ENCODE assay signal across 21 cellular contexts in the genomic region with DNA sequence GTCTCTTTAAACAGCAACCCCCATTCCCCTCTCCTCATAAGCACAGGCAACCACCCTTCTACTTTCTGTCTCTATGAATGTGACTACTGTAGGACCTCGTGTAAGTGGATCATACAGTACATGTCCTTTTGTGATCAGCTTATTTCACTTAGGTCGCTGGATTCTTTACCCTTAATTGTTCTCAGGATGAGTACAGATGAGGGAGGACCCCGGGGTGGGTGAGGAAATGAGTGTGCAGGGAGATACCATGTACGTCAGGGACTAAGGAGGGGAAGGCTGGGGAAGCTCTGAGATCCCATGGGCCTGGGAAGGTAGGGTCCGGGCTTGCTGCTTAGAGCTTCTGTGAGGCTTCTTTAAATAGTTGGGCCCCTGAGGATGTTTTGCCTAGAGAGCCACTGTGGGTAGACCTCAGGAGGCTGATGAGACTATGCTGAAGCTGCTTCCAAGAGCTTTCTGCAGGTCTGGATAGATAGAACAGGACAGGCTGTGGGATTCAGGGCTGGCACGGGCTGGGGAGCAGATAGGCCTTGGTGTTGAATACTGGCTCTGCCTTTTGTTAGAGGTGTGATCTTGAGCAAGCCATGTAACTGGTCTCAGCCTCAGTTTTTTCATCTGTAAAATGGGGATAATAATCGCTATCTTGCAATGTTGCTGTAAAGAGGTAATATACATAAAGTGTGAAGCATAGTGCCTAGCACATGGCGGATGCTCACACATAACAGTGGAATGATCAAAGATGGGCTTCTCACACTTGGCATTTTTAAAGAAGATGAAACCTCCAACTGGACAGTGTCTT.
DNase-seq lines count a peak whose midpoint lies in the region; ATAC-seq and TF ChIP-seq lines count a peak whose summit lies in the region.
"Had no signal": no experiment of that assay in that cellular context is flagged by ENCODE, and none has a peak within 500 bp of the region (broad histone marks: within the 10 kb centered on the region; RNA-seq: fewer than 3 reads in every experiment).

No MANE protein-coding gene starts in this region.

- H3K9me3 Mint-ChIP-seq in nephron progenitor cell: no peaks in the 10 kb centered on the region
- H3K9me3 Mint-ChIP-seq: activated CD4-positive, alpha-beta T cell treated with anti-CD3 and anti-CD28 coated beads, Interleukin-2, amount 10 ng/mL, durations not matched to agents 7 days and 5 days; CD4-positive, alpha-beta T cell; effector memory CD8-positive, alpha-beta T cell; nephron; stimulated activated naive B cell treated with anti-CD40 and anti-IgM and Interleukin-4, amounts not matched to agents 10 μg/mL and 1 μg/mL and 100 μg/mL, for 72 hours had no signal

- DNase-seq in GM13976 (ENCODE audit: low spot score): peak; percentile 37
- no peak for DNase-seq in nephron progenitor cell
- no peak for DNase-seq in stimulated activated naive CD4-positive, alpha-beta T cell (lab: John Stamatoyannopoulos, UW)
- DNase-seq in sciatic nerve (ENCODE audit: low spot score): no peak
- DNase-seq in NCI-H510A treated with DMSO at 0.1 percent for 48 hours (lab: John Stamatoyannopoulos, UW): no peak
- DNase-seq: activated CD4-positive, alpha-beta T cell treated with anti-CD3 and anti-CD28 coated beads, Interleukin-2, amount 10 ng/mL, durations not matched to agents 7 days and 5 days; activated CD8-positive, alpha-beta memory T cell treated with anti-CD3 and anti-CD28 coated beads, Interleukin-2, amount 50 U/mL, for 48 hours; activated effector memory CD4-positive, alpha-beta T cell treated with Interleukin-2 at 50 U/mL for 16 hours; brain microvascular endothelial cell; CD4-positive, alpha-beta T cell; effector memory CD8-positive, alpha-beta T cell; gastrocnemius medialis; HCEC 1CT; NCI-H2171; NCI-H526; Peyer's patch; stimulated activated CD4-positive, alpha-beta T cell treated with anti-CD3 and anti-CD28 coated beads, Interleukin-1b, Interleukin-23, amount 100 ng/mL, for 48 hours; stimulated activated naive B cell treated with anti-CD40 and anti-IgM and Interleukin-4, amounts not matched to agents 10 μg/mL and 1 μg/mL and 100 μg/mL, for 72 hours had no signal

- in situ Hi-C loops in GM13976 (cut with MboI; ENCODE audit: low sequenced_read_pairs, unreplicated experiment): no loop called here

- TF ChIP-seq CTCF in GM13976 (IDR thresholded peaks at IDR 0.05; ENCODE audit: borderline replicate concordance, control extremely low read depth, extremely low read depth, insufficient read depth, missing control alignments): no peak
- no peak for TF ChIP-seq CTCF in nephron progenitor cell (IDR thresholded peaks at IDR 0.05)

- H3K36me3 Mint-ChIP-seq in nephron progenitor cell (ENCODE audit: low read depth): no peaks in the 10 kb centered on the region
- H3K36me3 Mint-ChIP-seq: stimulated activated naive B cell treated with anti-CD40 and anti-IgM and Interleukin-4, amounts not matched to agents 10 μg/mL and 1 μg/mL and 100 μg/mL, for 72 hours had no signal

- no peak overlapping the region for H3K4me3 Mint-ChIP-seq in nephron progenitor cell
- H3K4me3 Mint-ChIP-seq: activated CD4-positive, alpha-beta T cell treated with anti-CD3 and anti-CD28 coated beads, Interleukin-2, amount 10 ng/mL, durations not matched to agents 7 days and 5 days; CD4-positive, alpha-beta T cell; effector memory CD8-positive, alpha-beta T cell; nephron; stimulated activated naive B cell treated with anti-CD40 and anti-IgM and Interleukin-4, amounts not matched to agents 10 μg/mL and 1 μg/mL and 100 μg/mL, for 72 hours had no signal

- peaks cover under 1% of the 10 kb centered on the region for H3K4me1 Mint-ChIP-seq in nephron progenitor cell
- H3K4me1 Mint-ChIP-seq: activated CD4-positive, alpha-beta T cell treated with anti-CD3 and anti-CD28 coated beads, Interleukin-2, amount 10 ng/mL, durations not matched to agents 7 days and 5 days had no signal

- ATAC-seq in GM19463 (IDR thresholded peaks at IDR 0.05; ENCODE audit: unreplicated experiment) (peak; percentile 86), HG03045 (IDR thresholded peaks at IDR 0.05; ENCODE audit: unreplicated experiment) (peak; percentile 65), sciatic nerve (no peak)
- ATAC-seq: effector memory CD8-positive, alpha-beta T cell; gastrocnemius medialis had no signal

- peaks cover 3% of the 10 kb centered on the region for H3K27me3 Mint-ChIP-seq in nephron progenitor cell (ENCODE audit: low read depth, poor library complexity)
- H3K27me3 Mint-ChIP-seq: activated CD4-positive, alpha-beta T cell treated with anti-CD3 and anti-CD28 coated beads, Interleukin-2, amount 10 ng/mL, durations not matched to agents 7 days and 5 days; CD4-positive, alpha-beta T cell; effector memory CD8-positive, alpha-beta T cell; stimulated activated naive B cell treated with anti-CD40 and anti-IgM and Interleukin-4, amounts not matched to agents 10 μg/mL and 1 μg/mL and 100 μg/mL, for 72 hours had no signal

- intact Hi-C loops in sciatic nerve (cut with DNase I): no loop called here

- peak overlapping the region; percentile 14 for H3K27ac Mint-ChIP-seq in nephron progenitor cell
- H3K27ac Mint-ChIP-seq: activated CD4-positive, alpha-beta T cell treated with anti-CD3 and anti-CD28 coated beads, Interleukin-2, amount 10 ng/mL, durations not matched to agents 7 days and 5 days; CD4-positive, alpha-beta T cell; effector memory CD8-positive, alpha-beta T cell; nephron had no signal
